ENCODE assay signal across 8 cellular contexts in the genomic region with DNA sequence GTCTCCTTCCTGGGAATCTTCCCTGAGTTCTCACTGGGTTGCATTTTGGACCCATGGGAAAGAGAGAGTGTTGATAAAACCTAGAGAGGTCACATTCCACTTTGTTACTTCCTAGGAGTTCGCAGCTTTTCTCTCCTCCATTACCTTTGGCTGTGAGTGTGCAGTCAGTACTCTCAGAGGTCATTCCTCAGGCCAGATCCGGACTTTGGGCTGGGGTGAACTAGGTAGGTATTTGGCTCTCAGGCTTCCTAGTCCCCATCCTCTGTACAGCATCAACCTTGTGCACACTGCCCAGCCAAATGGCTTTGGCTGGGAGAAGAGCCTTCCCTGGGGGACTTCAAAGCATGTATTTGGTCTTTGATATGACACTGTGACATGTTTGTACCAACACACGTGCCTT.
"Had no signal": no experiment of that assay in that cellular context is flagged by ENCODE, and none has a peak within 500 bp of the region (broad histone marks: within the 10 kb centered on the region; RNA-seq: fewer than 3 reads in every experiment).

No MANE protein-coding gene starts in this region.

- DNase-seq: GM23248, GOT3, H7, HFFc6, IMR-90 had no signal

- H3K27ac ChIP-seq: GM23248, HL-60 had no signal

- H3K36me3 ChIP-seq: HAP-1 had no signal

- H3K4me3 Mint-ChIP-seq: HFFc6 had no signal

- H2AFZ ChIP-seq: GM23248 had no signal

- H3K9me3 Mint-ChIP-seq: HFFc6 had no signal

- H3K9ac ChIP-seq: GM23248 had no signal

- H3K27ac Mint-ChIP-seq: HFFc6 had no signal

- H3K4me3 ChIP-seq: GM23248, HAP-1 had no signal

- H3K4me1 ChIP-seq: HAP-1 had no signal

- ATAC-seq: HCT116 had no signal

- H3K9me3 ChIP-seq: HAP-1 had no signal
